ENCODE assay signal across 20 cellular contexts in genomic region chr14:61421212-61421923, GRCh38.
DNase-seq lines count a peak whose midpoint lies in the region; ATAC-seq, FAIRE-seq and TF ChIP-seq lines count a peak whose summit lies in the region.
"Had no signal": no experiment of that assay in that cellular context is flagged by ENCODE, and none has a peak within 500 bp of the region (broad histone marks: within the 10 kb centered on the region; RNA-seq: fewer than 3 reads in every experiment).

No MANE protein-coding gene starts in this region.

- peaks cover 34% of the 10 kb centered on the region for H3K4me1 ChIP-seq in PC-9 (replicated peaks; ENCODE audit: insufficient read depth)

- intact Hi-C loops in PC-9 (cut with micrococcal nuclease; ENCODE audit: unreplicated experiment) (no loop called here), natural killer cell (cut with micrococcal nuclease) (loop anchor here (1.0 to 2.0 kb wide), 2 partner anchors 9 to 15 kb away; no protein-coding TSS in a partner anchor)

- no TSS peak for BruUV-seq in PC-9 (replicated peaks; lab: Mats Ljungman, UMichigan)

- TF ChIP-seq CTCF in PC-9 (conservative IDR thresholded peaks at IDR 0.05): no peak
- TF ChIP-seq CTCF in bronchial epithelial cell (IDR thresholded peaks at IDR 0.05; ENCODE audit: insufficient read depth, low read length, severe bottlenecking): no peak
- no peak for TF ChIP-seq CTCF in natural killer cell (IDR thresholded peaks at IDR 0.05)
- no peak for TF ChIP-seq CTCF in glutamatergic neuron (IDR thresholded peaks at IDR 0.05; ENCODE audit: partially characterized antibody, unreplicated experiment)

- H3K4me3 Mint-ChIP-seq in activated CD4-positive, alpha-beta T cell treated with anti-CD3 and anti-CD28 coated beads, Interleukin-2, amount 10 ng/mL, durations not matched to agents 7 days and 5 days: no peak overlapping the region
- peak overlapping the region; percentile 53 for H3K4me3 Mint-ChIP-seq in natural killer cell
- H3K4me3 Mint-ChIP-seq in glutamatergic neuron (ENCODE audit: unreplicated experiment): no peak overlapping the region
- H3K4me3 Mint-ChIP-seq: H9, mesothelial cell of epicardium had no signal

- peaks cover 46% of the 10 kb centered on the region; the same call in 1 of the 2 replicates for H3K79me2 ChIP-seq in PC-9 (ENCODE audit: low read depth)

- 0 out of 2 replicates have a peak overlapping the region, but pooled peaks have one; percentile 40 for H3K4me2 ChIP-seq in PC-9

- DNase-seq in activated CD4-positive, alpha-beta T cell treated with anti-CD3 and anti-CD28 coated beads, Interleukin-2, amount 10 ng/mL, durations not matched to agents 7 days and 5 days: no peak
- DNase-seq in activated CD4-positive, alpha-beta T cell treated with anti-CD3 and anti-CD28 coated beads for 4 hours: no peak
- no peak for DNase-seq in PC-9
- DNase-seq in bronchial epithelial cell (ENCODE audit: low read depth): peak; percentile 13
- no peak for DNase-seq in natural killer cell
- no peak for DNase-seq in glutamatergic neuron
- DNase-seq in central memory CD4-positive, alpha-beta T cell: no peak
- no peak for DNase-seq in NCI-H1105 treated with DMSO at 0.1 percent for 48 hours (lab: John Stamatoyannopoulos, UW)
- DNase-seq: activated CD4-positive, alpha-beta T cell treated with anti-CD3 and anti-CD28 coated beads, Interleukin-2, amount 50 U/mL, for 1 hour; activated effector memory CD4-positive, alpha-beta T cell treated with Interleukin-2 at 50 U/mL for 16 hours; brain microvascular endothelial cell; H9; KG1; kidney; NCI-H1092 treated with DMSO at 0.1 percent for 48 hours; NCI-H69; stimulated activated naive CD4-positive, alpha-beta T cell treated with Interleukin-2 at 50 U/mL for 16 hours had no signal

- H3K36me3 ChIP-seq in PC-9 (ENCODE audit: low read depth): peaks cover 7% of the 10 kb centered on the region; the same call in 1 of the 2 replicates
- H3K36me3 ChIP-seq in bronchial epithelial cell (ENCODE audit: control insufficient read depth, insufficient read depth, low read length): no peaks in the 10 kb centered on the region
- H3K36me3 ChIP-seq: brain microvascular endothelial cell, neutrophil had no signal

- no peak overlapping the region for H2AFZ ChIP-seq in PC-9

- H3K4me3 ChIP-seq in PC-9 (no peak overlapping the region), bronchial epithelial cell (ENCODE audit: low read depth, low read length) (no peak overlapping the region)
- H3K4me3 ChIP-seq: SK-N-MC had no signal

- H3K27ac Mint-ChIP-seq in activated CD4-positive, alpha-beta T cell treated with anti-CD3 and anti-CD28 coated beads, Interleukin-2, amount 10 ng/mL, durations not matched to agents 7 days and 5 days: peak overlapping the region; percentile 70
- H3K27ac Mint-ChIP-seq in natural killer cell (no peak overlapping the region), glutamatergic neuron (ENCODE audit: unreplicated experiment) (no peak overlapping the region)
- H3K27ac Mint-ChIP-seq: mesothelial cell of epicardium had no signal

- peaks cover 76% of the 10 kb centered on the region for H3K36me3 Mint-ChIP-seq in activated CD4-positive, alpha-beta T cell treated with anti-CD3 and anti-CD28 coated beads, Interleukin-2, amount 10 ng/mL, durations not matched to agents 7 days and 5 days (ENCODE audit: low read depth)
- H3K36me3 Mint-ChIP-seq in natural killer cell: no peaks in the 10 kb centered on the region
- no peaks in the 10 kb centered on the region for H3K36me3 Mint-ChIP-seq in glutamatergic neuron (ENCODE audit: unreplicated experiment)

- CTCF ChIA-PET in activated CD4-positive, alpha-beta T cell treated with anti-CD3 and anti-CD28 coated beads, Interleukin-2, amount 10 ng/mL, durations not matched to agents 7 days and 5 days (lab: Charles Lee): interaction anchor here (1.0 to 2.6 kb wide), 4 partner anchors 11 to 27 kb away, joined by 3 to 8 read pairs (median 6); no protein-coding TSS in a partner anchor
- CTCF ChIA-PET in PC-9 (lab: Charles Lee): no interaction called here

- H3K27me3 ChIP-seq in PC-9 (ENCODE audit: insufficient read depth, low read depth) (no peaks in the 10 kb centered on the region), bronchial epithelial cell (ENCODE audit: control insufficient read depth, insufficient read depth, low read length) (no peaks in the 10 kb centered on the region)
- H3K27me3 ChIP-seq: brain microvascular endothelial cell, neutrophil had no signal

- H3K9me2 ChIP-seq in PC-9 (ENCODE audit: insufficient read depth): no peaks in the 10 kb centered on the region

- no peak for ATAC-seq in natural killer cell

- H3K27me3 Mint-ChIP-seq in activated CD4-positive, alpha-beta T cell treated with anti-CD3 and anti-CD28 coated beads, Interleukin-2, amount 10 ng/mL, durations not matched to agents 7 days and 5 days: no peaks in the 10 kb centered on the region
- H3K27me3 Mint-ChIP-seq in natural killer cell (ENCODE audit: low read depth in 2 of 2) (no peaks in the 10 kb centered on the region), glutamatergic neuron (ENCODE audit: unreplicated experiment) (peaks cover 2% of the 10 kb centered on the region)

- no peak for FAIRE-seq in bronchial epithelial cell (lab: Jason Lieb, UNC)
- FAIRE-seq: kidney had no signal

- peaks cover 4% of the 10 kb centered on the region for H3K9me3 ChIP-seq in PC-9 (ENCODE audit: insufficient read depth, low read depth)
- H3K9me3 ChIP-seq: neutrophil had no signal

- H3F3A ChIP-seq in PC-9 (ENCODE audit: insufficient read depth, low read depth): peaks cover 18% of the 10 kb centered on the region; the same call in 1 of the 2 replicates

- H3K27ac ChIP-seq in PC-9: peak overlapping the region; percentile 73; the same call in 1 of the 2 replicates
- H3K27ac ChIP-seq: brain microvascular endothelial cell, neutrophil, SK-N-MC had no signal

- H3K4me1 Mint-ChIP-seq in activated CD4-positive, alpha-beta T cell treated with anti-CD3 and anti-CD28 coated beads, Interleukin-2, amount 10 ng/mL, durations not matched to agents 7 days and 5 days: peaks cover 34% of the 10 kb centered on the region
- H3K4me1 Mint-ChIP-seq in natural killer cell (no peaks in the 10 kb centered on the region), glutamatergic neuron (ENCODE audit: low read depth, unreplicated experiment) (peaks cover 2% of the 10 kb centered on the region)

- POLR2A ChIA-PET in activated CD4-positive, alpha-beta T cell treated with anti-CD3 and anti-CD28 coated beads, Interleukin-2, amount 10 ng/mL, durations not matched to agents 7 days and 5 days (lab: Charles Lee): no interaction called here
- POLR2A ChIA-PET in PC-9 (lab: Charles Lee; ENCODE audit: unreplicated experiment): no interaction called here

- H4K20me1 ChIP-seq in PC-9 (ENCODE audit: insufficient read depth): no peaks in the 10 kb centered on the region

- H3K9me3 Mint-ChIP-seq in activated CD4-positive, alpha-beta T cell treated with anti-CD3 and anti-CD28 coated beads, Interleukin-2, amount 10 ng/mL, durations not matched to agents 7 days and 5 days: peaks cover 22% of the 10 kb centered on the region
- no peaks in the 10 kb centered on the region for H3K9me3 Mint-ChIP-seq in natural killer cell
- H3K9me3 Mint-ChIP-seq in glutamatergic neuron (ENCODE audit: unreplicated experiment): peaks cover 1% of the 10 kb centered on the region
